ENCODE assay signal across 15 cellular contexts in genomic region chrX:42746606-42747005, GRCh38. TPM values are rescaled to one million over a fixed set of nuclear protein-coding genes. Genes with fewer than 3 reads are reported as not detected.
DNase-seq lines count a peak whose midpoint lies in the region; ATAC-seq and TF ChIP-seq lines count a peak whose summit lies in the region.
"Had no signal": no experiment of that assay in that cellular context is flagged by ENCODE, and none has a peak within 500 bp of the region (broad histone marks: within the 10 kb centered on the region; RNA-seq: fewer than 3 reads in every experiment).

No MANE protein-coding gene starts in this region.

- intact Hi-C loops in ovary (cut with DNase I) = no loop called here

- H3K9me3 ChIP-seq in ovary = no peaks in the 10 kb centered on the region

- DNase-seq in GF-D8 (lab: John Stamatoyannopoulos, UW) = peak; percentile 24
- DNase-seq in NB4 (ENCODE audit: low read depth) = peak; percentile 25
- DNase-seq in epithelial cell of esophagus (ENCODE audit: low read depth) = peak; percentile 25
- no peak for DNase-seq in omental fat pad (ENCODE audit: low spot score)
- DNase-seq in ovary = no peak
- DNase-seq in coronary artery (ENCODE audit: low spot score) = no peak
- DNase-seq in substantia nigra (lab: John Stamatoyannopoulos, UW) = no peak
- DNase-seq: COR-L47, HCEC 1CT, NCI-H2029, NCI-H82 had no signal

- TF ChIP-seq POLR2A in NB4 (IDR thresholded peaks at IDR 0.05; ENCODE audit: extremely low read depth, insufficient read length) (no peak), ovary (IDR thresholded peaks at IDR 0.05) (no peak)

- whole genome bisulfite sequencing in ovary, 3 donors = 26 to 52% (median 48%) methylated on average over 2 of the region's 2 CpGs

- no peaks in the 10 kb centered on the region for H3K4me1 ChIP-seq in ovary (ENCODE audit: insufficient read depth)

- H3K27ac ChIP-seq in ovary (no peak overlapping the region), coronary artery (peak overlapping the region in 1 of 2 donors; percentile 18), substantia nigra (ENCODE audit: low read depth, low read length, poor library complexity, severe bottlenecking) (no peak overlapping the region)
- H3K27ac ChIP-seq: VCaP had no signal

- ATAC-seq in omental fat pad (ENCODE audit: low FRiP score) = peak; percentile 32
- ATAC-seq in HG03521 (IDR thresholded peaks at IDR 0.05; ENCODE audit: unreplicated experiment) = no peak

- no peaks in the 10 kb centered on the region for H3K27me3 ChIP-seq in ovary

- no peak for TF ChIP-seq EP300 in ovary (IDR thresholded peaks at IDR 0.05)

- H3K36me3 ChIP-seq in ovary = no peaks in the 10 kb centered on the region

- TF ChIP-seq CTCF in NB4 (IDR thresholded peaks at IDR 0.05; ENCODE audit: low read depth, low read length) (no peak), epithelial cell of esophagus (IDR thresholded peaks at IDR 0.05; ENCODE audit: insufficient read depth, low read depth, low read length, missing control alignments) (no peak), omental fat pad (IDR thresholded peaks at IDR 0.05) (no peak), ovary (IDR thresholded peaks at IDR 0.05) (no peak), coronary artery (IDR thresholded peaks at IDR 0.05) (no peak)

- H3K4me3 ChIP-seq in NB4 (ENCODE audit: low read depth, low read length) (no peak overlapping the region), epithelial cell of esophagus (ENCODE audit: low read length) (no peak overlapping the region), ovary (no peak overlapping the region), coronary artery (no peak overlapping the region)

RNA-seq across cellular contexts. Expression of gene PPP1R2C, which starts 31.4 kb away (rescaled TPM):
- total RNA-seq in omental fat pad (not detected), ovary (not detected)
- not detected for polyA plus RNA-seq in ovary
- total RNA-seq: activated CD8-positive, alpha-beta memory T cell treated with anti-CD3 and anti-CD28 coated beads for 36 hours; SK-MEL-5 had no signal

Comparison
In these comparisons a context has a peak if more than half of its experiments do, and no peak if none do; other contexts are left out.
1. DNase-seq: peak in GF-D8 (single experiment), NB4 (single experiment) and epithelial cell of esophagus (single experiment); none in omental fat pad (single experiment), ovary (0 of 5), coronary artery (single experiment) and substantia nigra (0 of 49).